In genomic region chr17:61476476-61477203, GRCh38 we compare ENCODE assay signal across 21 cellular contexts. TPM values are rescaled to one million over a fixed set of nuclear protein-coding genes. Genes with fewer than 3 reads are reported as not detected.
DNase-seq lines count a peak whose midpoint lies in the region; ATAC-seq and TF ChIP-seq lines count a peak whose summit lies in the region.
"Had no signal": no experiment of that assay in that cellular context is flagged by ENCODE, and none has a peak within 500 bp of the region (broad histone marks: within the 10 kb centered on the region; RNA-seq: fewer than 3 reads in every experiment).

No MANE protein-coding gene starts in this region.

- H3K9ac ChIP-seq in SK-N-SH, result no peak overlapping the region
- H3K9ac ChIP-seq: KMS-11 had no signal

- intact Hi-C loops in lower lobe of right lung (cut with DNase I) (no loop called here), spleen (cut with DNase I; ENCODE audit: low total_unique reads) (no loop called here)

- H3K27me3 ChIP-seq in SK-N-SH (ENCODE audit: insufficient read depth), result no peaks in the 10 kb centered on the region
- no peaks in the 10 kb centered on the region for H3K27me3 ChIP-seq in foreskin keratinocyte
- no peaks in the 10 kb centered on the region for H3K27me3 ChIP-seq in lower lobe of right lung (ENCODE audit: low read depth)
- peaks cover 0 to 62% (median 13%) of the 10 kb centered on the region in 7 donors for H3K27me3 ChIP-seq in spleen (replicated peaks in 1 of 7)
- H3K27me3 ChIP-seq: SJSA1 had no signal

- CTCF ChIA-PET in SK-N-SH (lab: Yijun Ruan, JAX), result interaction anchor here (0.8 to 2.5 kb wide), 15 partner anchors 8 to 98 kb away, joined by 3 to 16 read pairs (median 5); no protein-coding TSS in a partner anchor

- TF ChIP-seq EP300 in SK-N-SH (IDR thresholded peaks at IDR 0.05; ENCODE audit: borderline replicate concordance in 1 of 2, low read depth in 1 of 2, low read length in 1 of 2), result no peak

- no peak for TF ChIP-seq CTCF in SK-N-SH (IDR thresholded peaks at IDR 0.05)
- no peak for TF ChIP-seq CTCF in foreskin keratinocyte (conservative IDR thresholded peaks at IDR 0.05)
- no peak for TF ChIP-seq CTCF in lower lobe of right lung (IDR thresholded peaks at IDR 0.05)
- no peak for TF ChIP-seq CTCF in spleen (IDR thresholded peaks at IDR 0.05 in 8 of 11, conservative IDR thresholded peaks at IDR 0.05 in 3 of 11)

- H3F3A ChIP-seq in SK-N-SH (replicated peaks; ENCODE audit: insufficient read depth), result no peaks in the 10 kb centered on the region

- no peak overlapping the region for H3K4me2 ChIP-seq in SK-N-SH
- H3K4me2 ChIP-seq: KMS-11 had no signal

- H2AFZ ChIP-seq in SK-N-SH (ENCODE audit: low read depth), result no peak overlapping the region

- WGBS in SK-N-SH (ENCODE audit: low lambda C conversion rate), result 58% methylated on average over 16 of the region's 17 CpGs
- 47 to 72% (median 60%) methylated on average over 10 to 17 of the region's 17 CpGs for WGBS in spleen, 5 donors

- H3K4me3 ChIP-seq in SK-N-SH (ENCODE audit: low read depth in 2 of 2, low read length in 1 of 2) (no peak overlapping the region), lower lobe of right lung (no peak overlapping the region), spleen (peak overlapping the region in 1 of 8 donors; percentile 5)
- H3K4me3 ChIP-seq: SJSA1 had no signal

- H3K9me2 ChIP-seq in SK-N-SH, result no peaks in the 10 kb centered on the region

- no peaks in the 10 kb centered on the region for H3K79me2 ChIP-seq in SK-N-SH (ENCODE audit: insufficient read depth)

- H3K36me3 ChIP-seq in SK-N-SH (replicated peaks in 1 of 2; ENCODE audit: control insufficient read depth in 1 of 2, insufficient read depth in 2 of 2, low read length in 1 of 2) (no peaks in the 10 kb centered on the region), lower lobe of right lung (peaks cover 12% of the 10 kb centered on the region), spleen (no peaks in the 10 kb centered on the region)
- H3K36me3 ChIP-seq: SJSA1 had no signal

- ATAC-seq in SK-N-SH treated with all-trans-retinoic acid at 6 μM for 48 hours (peak; percentile 6; the same call in 2 of the 3 replicates), foreskin keratinocyte (no peak), lower lobe of right lung (no peak), HG03571 (IDR thresholded peaks at IDR 0.05; ENCODE audit: unreplicated experiment) (no peak)
- ATAC-seq: Panc1 had no signal

- H3K27ac ChIP-seq in SK-N-SH (ENCODE audit: low read depth in 2 of 2, low read length in 1 of 2) (no peak overlapping the region), foreskin keratinocyte (peak overlapping the region; percentile 99), lower lobe of right lung (peak overlapping the region; percentile 36), spleen (no peak overlapping the region)
- H3K27ac ChIP-seq: 22Rv1, KMS-11, SJSA1 had no signal

- POLR2A ChIA-PET in SK-N-SH (lab: Yijun Ruan, JAX), result interaction anchor here (0.8 to 1.7 kb wide), 3 partner anchors 9 to 63 kb away, joined by 3 to 5 read pairs (median 4); no protein-coding TSS in a partner anchor

- H3K9me3 ChIP-seq in SK-N-SH, result no peaks in the 10 kb centered on the region
- H3K9me3 ChIP-seq in lower lobe of right lung, result no peaks in the 10 kb centered on the region
- no peaks in the 10 kb centered on the region for H3K9me3 ChIP-seq in spleen

- DNase-seq in SK-N-SH (no peak), foreskin keratinocyte (no peak), lower lobe of right lung (no peak), spleen (peak; percentile 56), NCI-H748 (lab: John Stamatoyannopoulos, UW; ENCODE audit: unreplicated experiment) (no peak)
- no peak for DNase-seq in stimulated activated naive CD4-positive, alpha-beta T cell (lab: John Stamatoyannopoulos, UW)
- DNase-seq: DMS 273 treated with DMSO at 0.1 percent for 48 hours, DND-41, GOT3, NCI-H146, NCI-H2081, NCI-H2171 treated with DMSO at 0.1 percent for 48 hours, NCI-H446, NCI-H69 had no signal

- no peak for TF ChIP-seq POLR2A in spleen (IDR thresholded peaks at IDR 0.05)

- H4K20me1 ChIP-seq in SK-N-SH (ENCODE audit: insufficient read depth), result no peaks in the 10 kb centered on the region

- H3K4me1 ChIP-seq in SK-N-SH (ENCODE audit: control insufficient read depth in 1 of 2, insufficient read depth in 2 of 2, low read depth in 1 of 2, low read length in 1 of 2) (peaks cover 0 to 32% of the 10 kb centered on the region in 2 experiments; a peak in 1 of 4 replicates), foreskin keratinocyte (peaks cover 24% of the 10 kb centered on the region), lower lobe of right lung (peaks cover 4% of the 10 kb centered on the region), spleen (no peaks in the 10 kb centered on the region)
- H3K4me1 ChIP-seq: SJSA1 had no signal

- no peak for TF ChIP-seq RAD21 in SK-N-SH (IDR thresholded peaks at IDR 0.05; ENCODE audit: low read length)

TF ChIP-seq in SK-N-SH treated with all-trans-retinoic acid at 6 μM for 48 hours, 23 proteins besides CTCF, POLR2A, EP300 and RAD21:
- peak; percentile 20; the same call in 1 of the 2 replicates for TF ChIP-seq CREB5 (CRISPR knock-in tag; IDR thresholded peaks at IDR 0.05; ENCODE audit: low read depth)
- TF ChIP-seq BACH2 (CRISPR knock-in tag; IDR thresholded peaks at IDR 0.05; ENCODE audit: borderline replicate concordance), result no peak

TF ChIP-seq in SK-N-SH, 30 proteins besides CTCF, POLR2A, EP300 and RAD21:
- TF ChIP-seq USF1 (IDR thresholded peaks at IDR 0.05; ENCODE audit: borderline replicate concordance, low read depth) (no peak), TCF12 (IDR thresholded peaks at IDR 0.05) (no peak), TAF1 (IDR thresholded peaks at IDR 0.05; ENCODE audit: borderline replicate concordance, low read depth, low read length) (no peak)

RNA-seq across cellular contexts. Expression of gene TBX4, which starts 24.4 kb away (rescaled TPM):
- 0.02 and 0.05 TPM in 2 replicates for polyA plus RNA-seq in SK-N-SH (2012; rRNA removed)
- polyA plus RNA-seq in SK-N-SH (2012; cell fraction: cytosol; rRNA removed), result 0.05 and 0.19 TPM in 2 replicates
- polyA plus RNA-seq in SK-N-SH (2012; cell fraction: nucleus; rRNA removed), result 0.45 and 0.75 TPM in 2 replicates
- 0.07 TPM in 1 of 2 replicates, not detected in the other for total RNA-seq in foreskin keratinocyte
- 0.01 TPM in 1 of 2 replicates, not detected in the other for polyA plus RNA-seq in foreskin keratinocyte
- 22.3 TPM for total RNA-seq in lower lobe of right lung
- total RNA-seq in spleen, result not detected
- polyA plus RNA-seq in spleen, result not detected
- polyA plus RNA-seq: CD14-positive monocyte had no signal

Comparison
In these comparisons a context has a peak if more than half of its experiments do, and no peak if none do; other contexts are left out.
1. H3K27ac ChIP-seq: peak in foreskin keratinocyte (single experiment) and lower lobe of right lung (single experiment); none in SK-N-SH (0 of 2) and spleen (0 of 8).
2. RNA of gene TBX4, which starts 24.4 kb away (total RNA-seq): 22.3 TPM in lower lobe of right lung (single experiment); 0.07 TPM in foreskin keratinocyte and not detected in spleen; every median in the first group is over 10 times any median in the second.